ENCODE assay signal across 13 cellular contexts in the genomic region with DNA sequence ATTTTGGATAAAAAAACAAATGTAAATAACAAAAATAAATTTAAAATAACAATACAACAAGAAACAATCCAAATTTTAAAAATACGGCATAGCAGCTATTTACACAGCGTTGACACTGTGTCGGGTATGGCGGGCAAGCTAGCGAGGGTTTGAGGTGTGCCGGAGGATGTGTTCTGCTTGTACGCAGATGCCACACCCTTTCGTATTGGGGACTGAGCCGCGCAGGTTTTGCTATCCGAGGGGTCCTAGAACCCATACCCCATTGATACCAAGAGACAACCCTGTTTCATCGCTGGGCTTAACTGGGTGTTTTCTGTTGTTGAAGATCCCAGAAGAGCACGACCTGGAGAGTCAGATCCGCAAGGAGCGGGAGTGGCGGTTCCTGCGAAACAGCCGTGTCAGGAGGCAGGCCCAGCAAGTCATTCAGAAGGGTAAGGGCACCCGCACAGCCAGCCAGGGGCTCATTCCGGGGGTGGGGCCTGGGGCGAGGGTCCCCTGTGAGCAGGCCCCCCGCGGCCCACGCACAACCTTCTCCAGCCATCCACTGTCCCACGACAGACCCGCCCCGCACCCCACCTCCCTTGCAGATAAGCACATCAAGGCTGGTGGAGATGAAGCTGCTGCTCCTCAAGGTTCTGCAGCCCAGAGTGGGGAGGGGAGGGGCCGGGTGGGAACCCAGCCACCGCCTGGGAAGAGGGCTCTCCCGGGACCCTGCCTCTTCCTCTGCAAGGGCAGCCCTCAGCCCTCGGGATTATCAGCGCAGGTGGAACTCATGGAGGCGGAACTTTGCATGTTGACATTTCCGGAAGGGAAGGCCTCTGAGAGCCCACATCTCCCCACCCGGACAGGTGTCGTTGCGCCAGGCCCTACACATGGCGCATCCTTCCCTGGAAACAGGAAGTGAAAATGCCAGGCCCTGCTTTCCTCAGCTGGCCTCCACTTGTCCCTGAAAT. TPM values are rescaled to one million over a fixed set of nuclear protein-coding genes. Genes with fewer than 3 reads are reported as not detected.
DNase-seq lines count a peak whose midpoint lies in the region; ATAC-seq and TF ChIP-seq lines count a peak whose summit lies in the region.
"Had no signal": no experiment of that assay in that cellular context is flagged by ENCODE, and none has a peak within 500 bp of the region (broad histone marks: within the 10 kb centered on the region; RNA-seq: fewer than 3 reads in every experiment).

No MANE protein-coding gene starts in this region.

- DNase-seq in NCI-H2171 treated with DMSO at 0.1 percent for 48 hours (lab: John Stamatoyannopoulos, UW) (peak; percentile 25), NCI-H2171 (lab: John Stamatoyannopoulos, UW) (no peak), NCI-H526 treated with DMSO at 0.1 percent for 48 hours (lab: John Stamatoyannopoulos, UW) (peak; percentile 29), chondrocyte (ENCODE audit: low spot score) (peak; percentile 68)
- DNase-seq in activated CD4-positive, alpha-beta T cell treated with anti-CD3 and anti-CD28 coated beads for 48 hours, result no peak
- DNase-seq: activated CD8-positive, alpha-beta memory T cell treated with anti-CD3 and anti-CD28 coated beads, Interleukin-2, amount 50 U/mL, for 48 hours; CD4-positive, CD25-positive, alpha-beta regulatory T cell; NCI-H1417 treated with DMSO at 0.1 percent for 48 hours; stimulated activated naive CD4-positive, alpha-beta T cell treated with Interleukin-2 at 50 U/mL for 16 hours had no signal

- no peak overlapping the region for H3K4me3 Mint-ChIP-seq in chondrocyte (ENCODE audit: unreplicated experiment)
- H3K4me3 Mint-ChIP-seq in stimulated activated memory B cell treated with anti-CD40 and anti-IgM and Interleukin-4, amounts not matched to agents 10 μg/mL and 1 μg/mL and 100 μg/mL, for 72 hours, result no peak overlapping the region
- H3K4me3 Mint-ChIP-seq: CD4-positive, CD25-positive, alpha-beta regulatory T cell had no signal

- H3K9me3 Mint-ChIP-seq in chondrocyte (ENCODE audit: low read depth), result no peaks in the 10 kb centered on the region
- H3K9me3 Mint-ChIP-seq in stimulated activated memory B cell treated with anti-CD40 and anti-IgM and Interleukin-4, amounts not matched to agents 10 μg/mL and 1 μg/mL and 100 μg/mL, for 72 hours, result no peaks in the 10 kb centered on the region

- peak; percentile 70 for ATAC-seq in stimulated activated memory B cell treated with anti-CD40 and anti-IgM and Interleukin-4, amounts not matched to agents 10 μg/mL and 1 μg/mL and 100 μg/mL, for 72 hours
- ATAC-seq in HG03135 (IDR thresholded peaks at IDR 0.05; ENCODE audit: unreplicated experiment), result no peak
- ATAC-seq in HG03108 (IDR thresholded peaks at IDR 0.05; ENCODE audit: unreplicated experiment), result no peak
- ATAC-seq: activated CD4-positive, CD25-positive, alpha-beta regulatory T cell treated with anti-CD3 and anti-CD28 coated beads, Interleukin-2, amount 50 U/mL, for 24 hours had no signal

- peaks cover 30% of the 10 kb centered on the region for H3K4me1 Mint-ChIP-seq in chondrocyte (ENCODE audit: low read depth)
- peaks cover 38% of the 10 kb centered on the region for H3K4me1 Mint-ChIP-seq in stimulated activated memory B cell treated with anti-CD40 and anti-IgM and Interleukin-4, amounts not matched to agents 10 μg/mL and 1 μg/mL and 100 μg/mL, for 72 hours

- no peak for TF ChIP-seq CTCF in chondrocyte (IDR thresholded peaks at IDR 0.05)

- H3K36me3 Mint-ChIP-seq in chondrocyte (ENCODE audit: low read depth), result peaks cover 2% of the 10 kb centered on the region
- peaks cover 39% of the 10 kb centered on the region for H3K36me3 Mint-ChIP-seq in stimulated activated memory B cell treated with anti-CD40 and anti-IgM and Interleukin-4, amounts not matched to agents 10 μg/mL and 1 μg/mL and 100 μg/mL, for 72 hours

- H3K27me3 Mint-ChIP-seq in chondrocyte (ENCODE audit: low read depth), result no peaks in the 10 kb centered on the region
- H3K27me3 Mint-ChIP-seq in stimulated activated memory B cell treated with anti-CD40 and anti-IgM and Interleukin-4, amounts not matched to agents 10 μg/mL and 1 μg/mL and 100 μg/mL, for 72 hours, result no peaks in the 10 kb centered on the region
- H3K27me3 Mint-ChIP-seq: CD4-positive, CD25-positive, alpha-beta regulatory T cell had no signal

- no peak overlapping the region for H3K27ac Mint-ChIP-seq in chondrocyte (ENCODE audit: unreplicated experiment)
- H3K27ac Mint-ChIP-seq in stimulated activated memory B cell treated with anti-CD40 and anti-IgM and Interleukin-4, amounts not matched to agents 10 μg/mL and 1 μg/mL and 100 μg/mL, for 72 hours, result peak overlapping the region; percentile 84
- H3K27ac Mint-ChIP-seq: CD4-positive, CD25-positive, alpha-beta regulatory T cell had no signal

RNA-seq across cellular contexts. Expression of a gene that starts 51.2 kb away (rescaled TPM):
- total RNA-seq in chondrocyte, result 27.6 to 33.0 TPM (median 28.4 TPM) in 3 replicates

Comparison
In these comparisons a context has a peak if more than half of its experiments do, and no peak if none do; other contexts are left out.
1. DNase-seq: peak in NCI-H2171 treated with DMSO at 0.1 percent for 48 hours (single experiment), NCI-H526 treated with DMSO at 0.1 percent for 48 hours (single experiment) and chondrocyte (single experiment); none in NCI-H2171 (single experiment) and activated CD4-positive, alpha-beta T cell treated with anti-CD3 and anti-CD28 coated beads for 48 hours (single experiment).